10 cellular contexts compared by ENCODE assay signal in genomic region chr11:83051760-83052671, GRCh38. TPM values are rescaled to one million over a fixed set of nuclear protein-coding genes. Genes with fewer than 3 reads are reported as not detected.
DNase-seq lines count a peak whose midpoint lies in the region; ATAC-seq and TF ChIP-seq lines count a peak whose summit lies in the region.
"Had no signal": no experiment of that assay in that cellular context is flagged by ENCODE, and none has a peak within 500 bp of the region (broad histone marks: within the 10 kb centered on the region; RNA-seq: fewer than 3 reads in every experiment).

No MANE protein-coding gene starts in this region.

- no peak for TF ChIP-seq CTCF in ascending aorta (IDR thresholded peaks at IDR 0.05)
- no peak for TF ChIP-seq CTCF in WTC11 (IDR thresholded peaks at IDR 0.05)

- H3K4me1 Mint-ChIP-seq in WTC11 = peaks cover 3% of the 10 kb centered on the region; the same call in 1 of the 2 replicates
- H3K4me1 Mint-ChIP-seq in activated naive CD4-positive, alpha-beta T cell treated with anti-CD3 and anti-CD28 coated beads, Interleukin-2, amount 10 ng/mL, durations not matched to agents 7 days and 5 days = peaks cover 37% of the 10 kb centered on the region

- no peaks in the 10 kb centered on the region for H3K9me3 ChIP-seq in ascending aorta
- H3K9me3 ChIP-seq in thymus (ENCODE audit: control insufficient read depth) = no peaks in the 10 kb centered on the region
- H3K9me3 ChIP-seq: Caco-2 had no signal

- no peak for ATAC-seq in WTC11

- no peaks in the 10 kb centered on the region for H3K27me3 ChIP-seq in ascending aorta
- H3K27me3 ChIP-seq in thymus (ENCODE audit: control insufficient read depth, insufficient read depth) = no peaks in the 10 kb centered on the region

- H3K4me3 ChIP-seq in ascending aorta (no peak overlapping the region), thymus (ENCODE audit: low read length) (no peak overlapping the region)

- intact Hi-C loops in ascending aorta (cut with DNase I) = loop anchor here (1.0 to 2.0 kb wide), 3 partner anchors 17 to 105 kb away; partner anchors contain the start of genes PCF11 and RAB30

- H3K27ac ChIP-seq in ascending aorta = peak overlapping the region; percentile 89 to 92
- H3K27ac ChIP-seq in thymus (ENCODE audit: low read depth) = peak overlapping the region; percentile 58

- CTCF ChIA-PET in WTC11 (lab: Charles Lee) = interaction anchor here (1.5 kb wide), 1 partner anchor 11 kb away, joined by 3 read pairs; no protein-coding TSS in a partner anchor
- CTCF ChIA-PET in activated naive CD4-positive, alpha-beta T cell treated with anti-CD3 and anti-CD28 coated beads, Interleukin-2, amount 10 ng/mL, durations not matched to agents 7 days and 5 days (lab: Charles Lee) = interaction anchor here (1.3 kb wide), 1 partner anchor 198 kb away, joined by 3 read pairs; no protein-coding TSS in a partner anchor

- no peaks in the 10 kb centered on the region for H3K27me3 Mint-ChIP-seq in WTC11 (ENCODE audit: low read depth)
- H3K27me3 Mint-ChIP-seq in activated naive CD4-positive, alpha-beta T cell treated with anti-CD3 and anti-CD28 coated beads, Interleukin-2, amount 10 ng/mL, durations not matched to agents 7 days and 5 days = no peaks in the 10 kb centered on the region
- H3K27me3 Mint-ChIP-seq: natural killer cell treated with Interleukin-12 subunit alpha and Interleukin-12 subunit beta and Interleukin-15 and Interleukin-18, amount 100 ng/mL, for 72 hours had no signal

- H3K36me3 ChIP-seq in ascending aorta (no peaks in the 10 kb centered on the region), thymus (ENCODE audit: control insufficient read depth, insufficient read depth) (no peaks in the 10 kb centered on the region)

- H3K9me3 Mint-ChIP-seq in WTC11 = peaks cover 5% of the 10 kb centered on the region; the same call in 1 of the 2 replicates
- H3K9me3 Mint-ChIP-seq in activated naive CD4-positive, alpha-beta T cell treated with anti-CD3 and anti-CD28 coated beads, Interleukin-2, amount 10 ng/mL, durations not matched to agents 7 days and 5 days = peaks cover 2% of the 10 kb centered on the region
- H3K9me3 Mint-ChIP-seq: natural killer cell treated with Interleukin-12 subunit alpha and Interleukin-12 subunit beta and Interleukin-15 and Interleukin-18, amount 100 ng/mL, for 72 hours had no signal

- H3K4me1 ChIP-seq in ascending aorta = peaks cover 0 to 22% of the 10 kb centered on the region in 2 donors
- H3K4me1 ChIP-seq in thymus (ENCODE audit: control insufficient read depth, insufficient read depth, low read length) = no peaks in the 10 kb centered on the region
- H3K4me1 ChIP-seq: Caco-2 had no signal

- 94% methylated on average over 6 of the region's 6 CpGs for WGBS in thymus

- peak; percentile 13 for DNase-seq in NCI-H345 (lab: John Stamatoyannopoulos, UW)
- DNase-seq in NCI-H345 treated with DMSO at 0.1 percent for 48 hours (lab: John Stamatoyannopoulos, UW; ENCODE audit: unreplicated experiment) = no peak
- peak in 1 of 2 donors; percentile 79 for DNase-seq in ascending aorta (ENCODE audit: low spot score in 2 of 2)
- DNase-seq in kidney tubule cell (ENCODE audit: low spot score) = peak; percentile 74
- DNase-seq in WTC11 (ENCODE audit: low spot score) = no peak
- DNase-seq in superior temporal gyrus (ENCODE audit: extremely low spot score) = no peak
- DNase-seq in activated naive CD4-positive, alpha-beta T cell treated with anti-CD3 and anti-CD28 coated beads, Interleukin-2, amount 10 ng/mL, durations not matched to agents 7 days and 5 days = no peak

- POLR2A ChIA-PET in WTC11 (lab: Charles Lee) = no interaction called here

- H3K4me3 Mint-ChIP-seq in WTC11 = no peak overlapping the region
- no peak overlapping the region for H3K4me3 Mint-ChIP-seq in activated naive CD4-positive, alpha-beta T cell treated with anti-CD3 and anti-CD28 coated beads, Interleukin-2, amount 10 ng/mL, durations not matched to agents 7 days and 5 days

- H3K36me3 Mint-ChIP-seq in WTC11 = no peaks in the 10 kb centered on the region
- peaks cover 15% of the 10 kb centered on the region for H3K36me3 Mint-ChIP-seq in activated naive CD4-positive, alpha-beta T cell treated with anti-CD3 and anti-CD28 coated beads, Interleukin-2, amount 10 ng/mL, durations not matched to agents 7 days and 5 days
- H3K36me3 Mint-ChIP-seq: natural killer cell treated with Interleukin-12 subunit alpha and Interleukin-12 subunit beta and Interleukin-15 and Interleukin-18, amount 100 ng/mL, for 72 hours had no signal

- no peak overlapping the region for H3K27ac Mint-ChIP-seq in WTC11
- H3K27ac Mint-ChIP-seq in activated naive CD4-positive, alpha-beta T cell treated with anti-CD3 and anti-CD28 coated beads, Interleukin-2, amount 10 ng/mL, durations not matched to agents 7 days and 5 days = no peak overlapping the region
- H3K27ac Mint-ChIP-seq: natural killer cell treated with Interleukin-12 subunit alpha and Interleukin-12 subunit beta and Interleukin-15 and Interleukin-18, amount 100 ng/mL, for 72 hours had no signal

TF ChIP-seq in WTC11, 78 proteins besides CTCF, POLR2A, EP300 and RAD21:
- TF ChIP-seq HMGA2 (CRISPR knock-in tag; IDR thresholded peaks at IDR 0.05) (no peak), ERG (CRISPR knock-in tag; IDR thresholded peaks at IDR 0.05) (no peak), FOXJ3 (CRISPR knock-in tag; IDR thresholded peaks at IDR 0.05; ENCODE audit: borderline replicate concordance) (no peak), ZNF317 (CRISPR knock-in tag; IDR thresholded peaks at IDR 0.05; ENCODE audit: borderline replicate concordance, low read depth) (no peak), ELF4 (CRISPR knock-in tag; IDR thresholded peaks at IDR 0.05; ENCODE audit: low read depth) (no peak), CBFB (CRISPR knock-in tag; IDR thresholded peaks at IDR 0.05; ENCODE audit: low read depth) (no peak), TEAD1 (CRISPR knock-in tag; IDR thresholded peaks at IDR 0.05) (no peak), ETV6 (CRISPR knock-in tag; IDR thresholded peaks at IDR 0.05) (no peak), ZNF425 (CRISPR knock-in tag; conservative IDR thresholded peaks at IDR 0.05) (no peak), NR3C1 (CRISPR knock-in tag; conservative IDR thresholded peaks at IDR 0.05; ENCODE audit: low read depth) (no peak), ZBTB21 (CRISPR knock-in tag; IDR thresholded peaks at IDR 0.05; ENCODE audit: borderline replicate concordance) (no peak), ATF3 (CRISPR knock-in tag; conservative IDR thresholded peaks at IDR 0.05) (no peak), TEAD4 (CRISPR knock-in tag; IDR thresholded peaks at IDR 0.05) (no peak), CREB1 (CRISPR knock-in tag; IDR thresholded peaks at IDR 0.05) (no peak), FOXK1 (CRISPR knock-in tag; IDR thresholded peaks at IDR 0.05) (no peak), HMGXB4 (CRISPR knock-in tag; IDR thresholded peaks at IDR 0.05) (no peak), ZNF671 (CRISPR knock-in tag; IDR thresholded peaks at IDR 0.05) (no peak), ZNF138 (CRISPR knock-in tag; conservative IDR thresholded peaks at IDR 0.05) (no peak)

RNA-seq across cellular contexts. Expression of gene RAB30, which starts 19.7 kb away (rescaled TPM):
- total RNA-seq in ascending aorta (7.7 TPM), WTC11 (2021) (6.2 to 7.5 TPM (median 6.7 TPM) in 3 replicates)
- polyA plus RNA-seq in thymus = 7.5 TPM

Comparison
In these comparisons a context has a peak if more than half of its experiments do, and no peak if none do; other contexts are left out.
1. DNase-seq: peak in NCI-H345 (single experiment) and kidney tubule cell (single experiment); none in NCI-H345 treated with DMSO at 0.1 percent for 48 hours (single experiment), WTC11 (single experiment), superior temporal gyrus (single experiment) and activated naive CD4-positive, alpha-beta T cell treated with anti-CD3 and anti-CD28 coated beads, Interleukin-2, amount 10 ng/mL, durations not matched to agents 7 days and 5 days (single experiment).